2 cellular contexts compared by ENCODE assay signal in genomic region chr6:114158838-114159694, GRCh38.
A peak's percentile ranks its signal among the peaks of the same experiment; 100 is the strongest.
TF ChIP-seq lines count a peak whose summit lies in the region.

No MANE protein-coding gene starts in this region.

TF ChIP-seq in HepG2, 621 proteins besides CTCF, POLR2A, EP300 and RAD21 (continued from another document and continues in another):
- TF ChIP-seq, protein P1, sequence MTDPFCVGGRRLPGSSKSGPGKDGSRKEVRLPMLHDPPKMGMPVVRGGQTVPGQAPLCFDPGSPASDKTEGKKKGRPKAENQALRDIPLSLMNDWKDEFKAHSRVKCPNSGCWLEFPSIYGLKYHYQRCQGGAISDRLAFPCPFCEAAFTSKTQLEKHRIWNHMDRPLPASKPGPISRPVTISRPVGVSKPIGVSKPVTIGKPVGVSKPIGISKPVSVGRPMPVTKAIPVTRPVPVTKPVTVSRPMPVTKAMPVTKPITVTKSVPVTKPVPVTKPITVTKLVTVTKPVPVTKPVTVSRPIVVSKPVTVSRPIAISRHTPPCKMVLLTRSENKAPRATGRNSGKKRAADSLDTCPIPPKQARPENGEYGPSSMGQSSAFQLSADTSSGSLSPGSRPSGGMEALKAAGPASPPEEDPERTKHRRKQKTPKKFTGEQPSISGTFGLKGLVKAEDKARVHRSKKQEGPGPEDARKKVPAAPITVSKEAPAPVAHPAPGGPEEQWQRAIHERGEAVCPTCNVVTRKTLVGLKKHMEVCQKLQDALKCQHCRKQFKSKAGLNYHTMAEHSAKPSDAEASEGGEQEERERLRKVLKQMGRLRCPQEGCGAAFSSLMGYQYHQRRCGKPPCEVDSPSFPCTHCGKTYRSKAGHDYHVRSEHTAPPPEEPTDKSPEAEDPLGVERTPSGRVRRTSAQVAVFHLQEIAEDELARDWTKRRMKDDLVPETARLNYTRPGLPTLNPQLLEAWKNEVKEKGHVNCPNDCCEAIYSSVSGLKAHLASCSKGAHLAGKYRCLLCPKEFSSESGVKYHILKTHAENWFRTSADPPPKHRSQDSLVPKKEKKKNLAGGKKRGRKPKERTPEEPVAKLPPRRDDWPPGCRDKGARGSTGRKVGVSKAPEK (CRISPR knock-in tag; IDR thresholded peaks at IDR 0.05; ENCODE audit: borderline replicate concordance) = no peak
- no peak for TF ChIP-seq PAXIP1 (CRISPR knock-in tag; conservative IDR thresholded peaks at IDR 0.05)
- peak; percentile 34; the same call in 1 of the 2 replicates for TF ChIP-seq NCOA2 (CRISPR knock-in tag; IDR thresholded peaks at IDR 0.05)
- TF ChIP-seq GTF2F1 (IDR thresholded peaks at IDR 0.05; ENCODE audit: low read length) = no peak
- peak; percentile 20; the same call in 1 of the 2 replicates for TF ChIP-seq RCOR2 (CRISPR knock-in tag; IDR thresholded peaks at IDR 0.05)
- no peak for TF ChIP-seq ZNF790 (CRISPR knock-in tag; IDR thresholded peaks at IDR 0.05; ENCODE audit: borderline replicate concordance)
- TF ChIP-seq ZGPAT (CRISPR knock-in tag; IDR thresholded peaks at IDR 0.05) = 0 out of 2 replicates have a peak, but pooled peaks have one; percentile 2
- TF ChIP-seq ZNF496 (CRISPR knock-in tag; IDR thresholded peaks at IDR 0.05; ENCODE audit: insufficient replicate concordance) = no peak
- no peak for TF ChIP-seq ZNF556 (CRISPR knock-in tag; IDR thresholded peaks at IDR 0.05; ENCODE audit: borderline replicate concordance)
- TF ChIP-seq HOMEZ (CRISPR knock-in tag; IDR thresholded peaks at IDR 0.05; ENCODE audit: low read depth) = peak; percentile 64; the same call in 1 of the 2 replicates
- peak; percentile 29; the same call in 1 of the 2 replicates for TF ChIP-seq HMG20A (CRISPR knock-in tag; IDR thresholded peaks at IDR 0.05; ENCODE audit: borderline replicate concordance)
- TF ChIP-seq TCF7 (IDR thresholded peaks at IDR 0.05; ENCODE audit: low read depth) = 0 out of 2 replicates have a peak, but pooled peaks have one; percentile 10
- TF ChIP-seq HNF4A (CRISPR knock-in tag; IDR thresholded peaks at IDR 0.05) = peak; percentile 51
- TF ChIP-seq NR1H2 (CRISPR knock-in tag; IDR thresholded peaks at IDR 0.05; ENCODE audit: borderline replicate concordance, low read depth) = no peak
- TF ChIP-seq FOXA3 (CRISPR knock-in tag; IDR thresholded peaks at IDR 0.05) = peak; percentile 8; the same call in 1 of the 2 replicates

TF ChIP-seq in neural cell, 6 proteins besides CTCF, POLR2A, EP300 and RAD21 (continued from another document):
- TF ChIP-seq REST (IDR thresholded peaks at IDR 0.05; ENCODE audit: borderline replicate concordance) = no peak
